25 cellular contexts compared by ENCODE assay signal in the genomic region with DNA sequence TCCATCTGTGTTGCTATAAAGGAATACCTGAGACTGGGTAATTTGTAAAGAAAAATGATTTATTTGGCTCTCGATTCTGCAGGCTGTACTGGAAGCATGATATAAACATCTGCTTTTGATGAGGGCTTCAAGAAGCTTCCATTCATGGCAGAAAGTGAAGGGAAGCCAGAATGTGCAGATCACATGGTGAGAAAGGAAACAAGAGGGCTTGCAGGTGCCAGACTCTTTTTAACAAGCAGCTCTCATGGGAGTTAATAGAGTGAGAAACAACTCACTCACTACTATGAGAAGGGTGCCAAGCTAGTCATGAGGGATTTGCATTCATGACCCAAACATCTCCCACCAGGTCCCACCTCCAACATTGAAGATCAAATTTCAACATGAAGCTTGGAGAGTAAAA.
"Had no signal": no experiment of that assay in that cellular context is flagged by ENCODE, and none has a peak within 500 bp of the region (broad histone marks: within the 10 kb centered on the region; RNA-seq: fewer than 3 reads in every experiment).

No MANE protein-coding gene starts in this region.

- H3K4me2 ChIP-seq: SK-N-SH had no signal

- H3K9me2 ChIP-seq: SK-N-SH had no signal

- H3K27me3 ChIP-seq: cardiac muscle cell, Peyer's patch, SJCRH30 had no signal

- DNase-seq: activated CD4-positive, alpha-beta memory T cell treated with anti-CD3 and anti-CD28 coated beads, Interleukin-2, amount 10 ng/mL, durations not matched to agents 7 days and 5 days; activated CD4-positive, alpha-beta T cell treated with anti-CD3 and anti-CD28 coated beads for 36 hours; activated CD4-positive, alpha-beta T cell treated with anti-CD3 and anti-CD28 coated beads, Interleukin-2, amount 50 U/mL, for 1 hour; activated gamma-delta T cell; activated naive CD4-positive, alpha-beta T cell treated with anti-CD3 and anti-CD28 coated beads for 36 hours; activated T-cell treated with anti-CD3 and anti-CD28 coated beads for 4 hours; activated T-cell treated with anti-CD3 and anti-CD28 coated beads, Interleukin-2, amount 50 U/mL, for 48 hours; amygdala; KG1; NCI-H1092; NCI-H1930; NCI-H510A; NCI-H526 treated with DMSO at 0.1 percent for 48 hours; NCI-H82; Peyer's patch; Right ventricle myocardium superior; SJCRH30; SK-N-SH; T-helper 1 cell had no signal

- H3K27ac Mint-ChIP-seq: activated CD4-positive, alpha-beta memory T cell treated with anti-CD3 and anti-CD28 coated beads, Interleukin-2, amount 10 ng/mL, durations not matched to agents 7 days and 5 days; activated CD4-positive, alpha-beta T cell treated with anti-CD3 and anti-CD28 coated beads for 36 hours; activated naive CD4-positive, alpha-beta T cell treated with anti-CD3 and anti-CD28 coated beads for 36 hours; activated naive CD8-positive, alpha-beta T cell; activated T-helper 17 cell treated with anti-CD3 and anti-CD28 coated beads, Interleukin-2, amount 50 U/mL, for 72 hours; brain had no signal

- H3K27me3 Mint-ChIP-seq: activated CD4-positive, alpha-beta memory T cell treated with anti-CD3 and anti-CD28 coated beads, Interleukin-2, amount 10 ng/mL, durations not matched to agents 7 days and 5 days; activated CD4-positive, alpha-beta T cell treated with anti-CD3 and anti-CD28 coated beads for 36 hours; activated naive CD8-positive, alpha-beta T cell; activated T-helper 17 cell treated with anti-CD3 and anti-CD28 coated beads, Interleukin-2, amount 50 U/mL, for 72 hours; brain had no signal

- H3K36me3 Mint-ChIP-seq: activated naive CD8-positive, alpha-beta T cell had no signal

- H3K4me3 ChIP-seq: cardiac muscle cell, Peyer's patch, SJCRH30 had no signal

- H3K9me3 Mint-ChIP-seq: activated T-helper 17 cell treated with anti-CD3 and anti-CD28 coated beads, Interleukin-2, amount 50 U/mL, for 72 hours had no signal

- ATAC-seq: activated CD4-positive, alpha-beta T cell treated with anti-CD3 and anti-CD28 coated beads for 36 hours; activated T-helper 17 cell treated with anti-CD3 and anti-CD28 coated beads, Interleukin-2, amount 50 U/mL, for 72 hours had no signal

- H3K27ac ChIP-seq: cardiac muscle cell, Peyer's patch, RWPE1, SJCRH30, VCaP had no signal

- H3K9me3 ChIP-seq: Peyer's patch, SJCRH30, SK-N-SH had no signal

- H3K4me1 ChIP-seq: Peyer's patch had no signal

- H3K36me3 ChIP-seq: cardiac muscle cell, Peyer's patch, SJCRH30 had no signal

- H3K4me3 Mint-ChIP-seq: activated CD4-positive, alpha-beta memory T cell treated with anti-CD3 and anti-CD28 coated beads, Interleukin-2, amount 10 ng/mL, durations not matched to agents 7 days and 5 days; activated CD4-positive, alpha-beta T cell treated with anti-CD3 and anti-CD28 coated beads for 36 hours; activated naive CD4-positive, alpha-beta T cell treated with anti-CD3 and anti-CD28 coated beads for 36 hours; activated naive CD8-positive, alpha-beta T cell; activated T-helper 17 cell treated with anti-CD3 and anti-CD28 coated beads, Interleukin-2, amount 50 U/mL, for 72 hours; brain had no signal

- H3K4me1 Mint-ChIP-seq: activated CD4-positive, alpha-beta memory T cell treated with anti-CD3 and anti-CD28 coated beads, Interleukin-2, amount 10 ng/mL, durations not matched to agents 7 days and 5 days; activated CD4-positive, alpha-beta T cell treated with anti-CD3 and anti-CD28 coated beads for 36 hours; activated T-helper 17 cell treated with anti-CD3 and anti-CD28 coated beads, Interleukin-2, amount 50 U/mL, for 72 hours had no signal
